7 cellular contexts compared by ENCODE assay signal in the genomic region with DNA sequence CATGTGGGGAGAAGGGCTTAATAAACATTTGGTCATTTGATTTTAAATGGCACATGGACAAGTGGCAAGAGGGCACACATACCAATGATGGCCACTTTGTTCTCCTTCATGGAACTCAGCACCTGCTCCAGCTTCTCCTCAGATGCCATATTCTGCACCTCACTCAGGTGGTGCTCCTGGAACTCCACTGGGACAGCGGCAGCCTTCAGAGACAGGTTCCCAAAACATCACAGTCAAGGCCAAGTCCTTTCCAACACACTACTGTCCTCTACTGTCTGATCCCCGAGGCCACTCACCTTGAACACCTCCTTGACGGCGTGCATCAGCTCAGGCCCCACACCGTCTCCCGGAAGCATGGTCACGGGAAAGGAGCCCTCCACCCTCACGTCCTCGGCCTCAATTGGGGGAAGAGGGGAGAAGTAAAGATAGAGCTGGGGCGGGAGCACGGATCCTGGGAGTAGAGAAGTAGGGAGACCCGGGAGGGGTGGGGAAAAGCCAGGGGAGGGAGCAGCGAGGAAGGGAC. TPM values are rescaled to one million over a fixed set of nuclear protein-coding genes. Genes with fewer than 3 reads are reported as not detected.
DNase-seq lines count a peak whose midpoint lies in the region; ATAC-seq lines count a peak whose summit lies in the region.

No MANE protein-coding gene starts in this region.

- peaks cover 15% of the 10 kb centered on the region for H3K4me1 ChIP-seq in stomach smooth muscle (ENCODE audit: control insufficient read depth, insufficient read depth, low read length)

- peak overlapping the region; percentile 82 for H3K27ac Mint-ChIP-seq in activated T-helper 2 cell treated with anti-CD3 and anti-CD28 coated beads, Interferon-gamma antibody, Interleukin-2, Interleukin-4, amounts not matched to agents 10 μg/mL and 5 μg/mL and 100 μg/mL, durations not matched to agents 14 hours and 24 hours and 36 hours

- no peaks in the 10 kb centered on the region for H3K27me3 ChIP-seq in stomach smooth muscle (ENCODE audit: control insufficient read depth in 1 of 2, insufficient read depth in 2 of 2, low read length in 2 of 2)

- peaks cover 31 to 36% of the 10 kb centered on the region in 2 donors for H3K36me3 ChIP-seq in stomach smooth muscle (ENCODE audit: control insufficient read depth in 2 of 2, insufficient read depth in 2 of 2, low read length in 2 of 2)

- intact Hi-C loops in activated T-helper 2 cell treated with anti-CD3 and anti-CD28 coated beads, Interferon-gamma antibody, Interleukin-2, Interleukin-4, amounts not matched to agents 10 μg/mL and 5 μg/mL and 100 μg/mL, durations not matched to agents 14 hours and 24 hours and 36 hours (cut with micrococcal nuclease): no loop called here

- H3K27me3 Mint-ChIP-seq in activated T-helper 2 cell treated with anti-CD3 and anti-CD28 coated beads, Interferon-gamma antibody, Interleukin-2, Interleukin-4, amounts not matched to agents 10 μg/mL and 5 μg/mL and 100 μg/mL, durations not matched to agents 14 hours and 24 hours and 36 hours (ENCODE audit: low read depth): peaks cover 1% of the 10 kb centered on the region

- peak overlapping the region; percentile 86 to 96 for H3K9ac ChIP-seq in stomach smooth muscle (ENCODE audit: low read length in 2 of 2)

- H3K4me1 Mint-ChIP-seq in activated T-helper 2 cell treated with anti-CD3 and anti-CD28 coated beads, Interferon-gamma antibody, Interleukin-2, Interleukin-4, amounts not matched to agents 10 μg/mL and 5 μg/mL and 100 μg/mL, durations not matched to agents 14 hours and 24 hours and 36 hours (ENCODE audit: low read depth): peaks cover 15% of the 10 kb centered on the region

- peak; percentile 10 for ATAC-seq in HG03280 (IDR thresholded peaks at IDR 0.05; ENCODE audit: unreplicated experiment)

- peak overlapping the region; percentile 96 for H3K4me3 ChIP-seq in iPS-18c (ENCODE audit: insufficient read depth, low read depth, low read length)
- peak overlapping the region; percentile 88 to 95 for H3K4me3 ChIP-seq in stomach smooth muscle (ENCODE audit: low read length in 2 of 2)

- H3K27ac ChIP-seq in stomach smooth muscle (ENCODE audit: low read length): peak overlapping the region; percentile 96

- H3K4me3 Mint-ChIP-seq in activated T-helper 2 cell treated with anti-CD3 and anti-CD28 coated beads, Interferon-gamma antibody, Interleukin-2, Interleukin-4, amounts not matched to agents 10 μg/mL and 5 μg/mL and 100 μg/mL, durations not matched to agents 14 hours and 24 hours and 36 hours (ENCODE audit: low read depth): peak overlapping the region; percentile 92

- DNase-seq in activated T-helper 2 cell treated with anti-CD3 and anti-CD28 coated beads, Interferon-gamma antibody, Interleukin-2, Interleukin-4, amounts not matched to agents 10 μg/mL and 5 μg/mL and 100 μg/mL, durations not matched to agents 14 hours and 24 hours and 36 hours (ENCODE audit: low spot score): no peak
- DNase-seq in OCI-M1 (lab: John Stamatoyannopoulos, UW) (no peak), NCI-H2171 treated with DMSO at 0.1 percent for 48 hours (lab: John Stamatoyannopoulos, UW) (no peak), cerebellum (ENCODE audit: low spot score) (no peak)

- H3K9me3 Mint-ChIP-seq in activated T-helper 2 cell treated with anti-CD3 and anti-CD28 coated beads, Interferon-gamma antibody, Interleukin-2, Interleukin-4, amounts not matched to agents 10 μg/mL and 5 μg/mL and 100 μg/mL, durations not matched to agents 14 hours and 24 hours and 36 hours: no peaks in the 10 kb centered on the region

- peaks cover 47% of the 10 kb centered on the region for H3K36me3 Mint-ChIP-seq in activated T-helper 2 cell treated with anti-CD3 and anti-CD28 coated beads, Interferon-gamma antibody, Interleukin-2, Interleukin-4, amounts not matched to agents 10 μg/mL and 5 μg/mL and 100 μg/mL, durations not matched to agents 14 hours and 24 hours and 36 hours (ENCODE audit: low read depth)

- H3K9me3 ChIP-seq in iPS-18c (ENCODE audit: control insufficient read depth, insufficient read depth, low read length) (no peaks in the 10 kb centered on the region), stomach smooth muscle (ENCODE audit: control insufficient read depth in 2 of 2, low read length in 2 of 2) (no peaks in the 10 kb centered on the region)

RNA-seq across cellular contexts. Expression of a gene that starts 0.6 kb away (rescaled TPM):
- total RNA-seq in activated T-helper 2 cell treated with anti-CD3 and anti-CD28 coated beads, Interferon-gamma antibody, Interleukin-2, Interleukin-4, amounts not matched to agents 10 μg/mL and 5 μg/mL and 100 μg/mL, durations not matched to agents 14 hours and 24 hours and 36 hours: 111 and 112 TPM in 2 replicates
- 46.6 TPM for total RNA-seq in cerebellum

RNA-seq across cellular contexts. Expression of a gene that starts 11.0 kb away (rescaled TPM):
- 693 and 705 TPM in 2 replicates for total RNA-seq in activated T-helper 2 cell treated with anti-CD3 and anti-CD28 coated beads, Interferon-gamma antibody, Interleukin-2, Interleukin-4, amounts not matched to agents 10 μg/mL and 5 μg/mL and 100 μg/mL, durations not matched to agents 14 hours and 24 hours and 36 hours
- total RNA-seq in cerebellum: 83.5 TPM

RNA-seq across cellular contexts. Expression of a gene that starts 29.2 kb away (rescaled TPM):
- 6.0 and 10.5 TPM in 2 replicates for total RNA-seq in activated T-helper 2 cell treated with anti-CD3 and anti-CD28 coated beads, Interferon-gamma antibody, Interleukin-2, Interleukin-4, amounts not matched to agents 10 μg/mL and 5 μg/mL and 100 μg/mL, durations not matched to agents 14 hours and 24 hours and 36 hours
- total RNA-seq in cerebellum: 6.2 TPM
